8 cellular contexts compared by ENCODE assay signal in genomic region chr12:65602579-65603295, GRCh38.
A peak's percentile ranks its signal among the peaks of the same experiment; 100 is the strongest.
DNase-seq lines count a peak whose midpoint lies in the region; ATAC-seq lines count a peak whose summit lies in the region.

No MANE protein-coding gene starts in this region.

- no peaks in the 10 kb centered on the region for H3K9me3 ChIP-seq in HAP-1

- no peak overlapping the region for H3K27ac Mint-ChIP-seq in activated naive CD8-positive, alpha-beta T cell treated with anti-CD3 and anti-CD28 coated beads, Interleukin-2, amount 10 ng/mL, durations not matched to agents 7 days and 5 days

- ATAC-seq in activated naive CD8-positive, alpha-beta T cell treated with anti-CD3 and anti-CD28 coated beads, Interleukin-2, amount 10 ng/mL, durations not matched to agents 7 days and 5 days (ENCODE audit: low read depth): no peak
- ATAC-seq in HG03039 (IDR thresholded peaks at IDR 0.05; ENCODE audit: unreplicated experiment): no peak

- no peaks in the 10 kb centered on the region for H3K9me3 Mint-ChIP-seq in activated naive CD8-positive, alpha-beta T cell treated with anti-CD3 and anti-CD28 coated beads, Interleukin-2, amount 10 ng/mL, durations not matched to agents 7 days and 5 days

- H3K36me3 Mint-ChIP-seq in activated naive CD8-positive, alpha-beta T cell treated with anti-CD3 and anti-CD28 coated beads, Interleukin-2, amount 10 ng/mL, durations not matched to agents 7 days and 5 days: no peaks in the 10 kb centered on the region

- in situ Hi-C loops in HAP-1 (cut with MboI; ENCODE audit: low sequenced_read_pairs): no loop called here

- no peak overlapping the region for H3K4me3 ChIP-seq in HAP-1

- H3K27me3 Mint-ChIP-seq in activated naive CD8-positive, alpha-beta T cell treated with anti-CD3 and anti-CD28 coated beads, Interleukin-2, amount 10 ng/mL, durations not matched to agents 7 days and 5 days: peaks cover 7% of the 10 kb centered on the region

- DNase-seq in Daoy (ENCODE audit: low read depth): peak; percentile 97
- peak; percentile 59 to 86 for DNase-seq in HAP-1 (ENCODE audit: low spot score in 2 of 2)
- peak; percentile 24 for DNase-seq in NCI-H526 treated with DMSO at 0.1 percent for 48 hours (lab: John Stamatoyannopoulos, UW)
- peak; percentile 29 for DNase-seq in activated naive CD8-positive, alpha-beta T cell treated with anti-CD3 and anti-CD28 coated beads, Interleukin-2, amount 10 ng/mL, durations not matched to agents 7 days and 5 days
- peak; percentile 86 for DNase-seq in cardiac septum (ENCODE audit: low spot score)
- DNase-seq in posterior cingulate gyrus: peak; percentile 22 to 92 (median 66)
- DNase-seq in NCI-H1092 (lab: John Stamatoyannopoulos, UW): no peak

- intact Hi-C loops in cardiac septum (cut with DNase I): loop anchor here (5.0 to 10.0 kb wide), 4 partner anchors 40 to 485 kb away; no protein-coding TSS in a partner anchor
- intact Hi-C loops in posterior cingulate gyrus (cut with DNase I): loop anchor here (5.0 to 10.0 kb wide), 2 partner anchors 82 to 485 kb away; no protein-coding TSS in a partner anchor

- peaks cover 2% of the 10 kb centered on the region for H3K4me1 Mint-ChIP-seq in activated naive CD8-positive, alpha-beta T cell treated with anti-CD3 and anti-CD28 coated beads, Interleukin-2, amount 10 ng/mL, durations not matched to agents 7 days and 5 days

- H3K27me3 ChIP-seq in HAP-1 (ENCODE audit: low read depth): peaks cover 6% of the 10 kb centered on the region

- no peaks in the 10 kb centered on the region for H3K4me1 ChIP-seq in HAP-1

- POLR2A ChIA-PET in activated naive CD8-positive, alpha-beta T cell treated with anti-CD3 and anti-CD28 coated beads, Interleukin-2, amount 10 ng/mL, durations not matched to agents 7 days and 5 days (lab: Charles Lee): interaction anchor here (0.6 kb wide), 1 partner anchor 1094 kb away, joined by 3 read pairs; no protein-coding TSS in a partner anchor

- no peaks in the 10 kb centered on the region for H3K36me3 ChIP-seq in HAP-1 (replicated peaks)

- H3K4me3 Mint-ChIP-seq in activated naive CD8-positive, alpha-beta T cell treated with anti-CD3 and anti-CD28 coated beads, Interleukin-2, amount 10 ng/mL, durations not matched to agents 7 days and 5 days: no peak overlapping the region
